In genomic region chr5:109483395-109483974, GRCh38 we compare ENCODE assay signal across 23 cellular contexts.
A peak's percentile ranks its signal among the peaks of the same experiment; 100 is the strongest.
DNase-seq lines count a peak whose midpoint lies in the region; ATAC-seq and TF ChIP-seq lines count a peak whose summit lies in the region.
"Had no signal": no experiment of that assay in that cellular context is flagged by ENCODE, and none has a peak within 500 bp of the region (broad histone marks: within the 10 kb centered on the region; RNA-seq: fewer than 3 reads in every experiment).

No MANE protein-coding gene starts in this region.

- peaks cover 7% of the 10 kb centered on the region for H3K9me3 Mint-ChIP-seq in nephron progenitor cell
- H3K9me3 Mint-ChIP-seq in stimulated activated effector memory CD8-positive, alpha-beta T cell treated with anti-CD3 and anti-CD28 coated beads, Interleukin-12 subunit alpha, Interleukin-12 subunit beta, amount 100 ng/mL, for 72 hours = no peaks in the 10 kb centered on the region
- H3K9me3 Mint-ChIP-seq: central memory CD8-positive, alpha-beta T cell had no signal

- no peak for ATAC-seq in stimulated activated effector memory CD8-positive, alpha-beta T cell treated with anti-CD3 and anti-CD28 coated beads, Interleukin-12 subunit alpha, Interleukin-12 subunit beta, amount 100 ng/mL, for 72 hours
- ATAC-seq: activated CD4-positive, alpha-beta T cell treated with anti-CD3 and anti-CD28 coated beads for 36 hours; HepG2; Right ventricle myocardium inferior had no signal

- DNase-seq in GDM1 (lab: John Stamatoyannopoulos, UW) (peak; percentile 19), NOMO-1 treated with DMSO at 0.1 percent for 48 hours (lab: John Stamatoyannopoulos, UW; ENCODE audit: unreplicated experiment) (peak; percentile 79), nephron progenitor cell (no peak), GM19240 (ENCODE audit: insufficient read length, low spot score) (no peak), NCI-H2107 treated with DMSO at 0.1 percent for 48 hours (lab: John Stamatoyannopoulos, UW; ENCODE audit: unreplicated experiment) (no peak)
- no peak for DNase-seq in stimulated activated naive CD4-positive, alpha-beta T cell (lab: John Stamatoyannopoulos, UW)
- DNase-seq in stimulated activated effector memory CD8-positive, alpha-beta T cell treated with anti-CD3 and anti-CD28 coated beads, Interleukin-12 subunit alpha, Interleukin-12 subunit beta, amount 100 ng/mL, for 72 hours (ENCODE audit: low spot score in 2 of 2) = no peak
- DNase-seq: activated CD4-positive, alpha-beta T cell treated with anti-CD3 and anti-CD28 coated beads for 36 hours; activated CD8-positive, alpha-beta memory T cell treated with anti-CD3 and anti-CD28 coated beads for 24 hours; activated gamma-delta T cell; activated T-cell treated with anti-CD3 and anti-CD28 coated beads, Interleukin-2, amount 50 U/mL, for 1 hour; HCEC 1CT; kidney glomerular epithelial cell; NCI-H1436 treated with DMSO at 0.1 percent for 48 hours; NCI-H2171 treated with DMSO at 0.1 percent for 48 hours; NCI-H526; stimulated activated CD4-positive, alpha-beta T cell treated with anti-CD3 and anti-CD28 coated beads, Interleukin-1b, Interleukin-23, amount 100 ng/mL, for 48 hours had no signal

- H3K27ac Mint-ChIP-seq in nephron progenitor cell = peak overlapping the region; percentile 75
- no peak overlapping the region for H3K27ac Mint-ChIP-seq in stimulated activated effector memory CD8-positive, alpha-beta T cell treated with anti-CD3 and anti-CD28 coated beads, Interleukin-12 subunit alpha, Interleukin-12 subunit beta, amount 100 ng/mL, for 72 hours
- H3K27ac Mint-ChIP-seq: activated CD4-positive, alpha-beta T cell treated with anti-CD3 and anti-CD28 coated beads for 36 hours had no signal

- TF ChIP-seq CTCF in VCaP (conservative IDR thresholded peaks at IDR 0.05) (no peak), nephron progenitor cell (IDR thresholded peaks at IDR 0.05) (no peak)

- no peaks in the 10 kb centered on the region for H3K36me3 Mint-ChIP-seq in nephron progenitor cell (ENCODE audit: low read depth)
- no peaks in the 10 kb centered on the region for H3K36me3 Mint-ChIP-seq in stimulated activated effector memory CD8-positive, alpha-beta T cell treated with anti-CD3 and anti-CD28 coated beads, Interleukin-12 subunit alpha, Interleukin-12 subunit beta, amount 100 ng/mL, for 72 hours

- no peaks in the 10 kb centered on the region for H3K27me3 Mint-ChIP-seq in nephron progenitor cell (ENCODE audit: low read depth, poor library complexity)
- H3K27me3 Mint-ChIP-seq: activated CD4-positive, alpha-beta T cell treated with anti-CD3 and anti-CD28 coated beads for 36 hours had no signal

- H3K4me3 Mint-ChIP-seq in nephron progenitor cell = no peak overlapping the region
- no peak overlapping the region for H3K4me3 Mint-ChIP-seq in stimulated activated effector memory CD8-positive, alpha-beta T cell treated with anti-CD3 and anti-CD28 coated beads, Interleukin-12 subunit alpha, Interleukin-12 subunit beta, amount 100 ng/mL, for 72 hours
- H3K4me3 Mint-ChIP-seq: activated CD4-positive, alpha-beta T cell treated with anti-CD3 and anti-CD28 coated beads for 36 hours; central memory CD8-positive, alpha-beta T cell had no signal

- peaks cover 22% of the 10 kb centered on the region for H3K4me1 Mint-ChIP-seq in nephron progenitor cell
- H3K4me1 Mint-ChIP-seq in stimulated activated effector memory CD8-positive, alpha-beta T cell treated with anti-CD3 and anti-CD28 coated beads, Interleukin-12 subunit alpha, Interleukin-12 subunit beta, amount 100 ng/mL, for 72 hours = no peaks in the 10 kb centered on the region
- H3K4me1 Mint-ChIP-seq: activated CD4-positive, alpha-beta T cell treated with anti-CD3 and anti-CD28 coated beads for 36 hours; central memory CD8-positive, alpha-beta T cell had no signal

- H3K27ac ChIP-seq in VCaP = peak overlapping the region; percentile 12; the same call in 1 of the 2 replicates
- H3K27ac ChIP-seq: C4-2B, HL-60 had no signal

Comparison
In these comparisons a context has a peak if more than half of its experiments do, and no peak if none do; other contexts are left out.
1. DNase-seq: peak in GDM1 (single experiment) and NOMO-1 treated with DMSO at 0.1 percent for 48 hours (single experiment); none in nephron progenitor cell (single experiment), stimulated activated naive CD4-positive, alpha-beta T cell (0 of 6), GM19240 (single experiment), NCI-H2107 treated with DMSO at 0.1 percent for 48 hours (single experiment) and stimulated activated effector memory CD8-positive, alpha-beta T cell treated with anti-CD3 and anti-CD28 coated beads, Interleukin-12 subunit alpha, Interleukin-12 subunit beta, amount 100 ng/mL, for 72 hours (0 of 2).